1 cellular context compared by ENCODE assay signal in genomic region chr1:7560128-7560527, GRCh38.
TF ChIP-seq lines count a peak whose summit lies in the region.

No MANE protein-coding gene starts in this region.

TF ChIP-seq in H1, 55 proteins besides CTCF, POLR2A, EP300 and RAD21 (continued from another document):
- no peak for TF ChIP-seq CHD7 (IDR thresholded peaks at IDR 0.05; ENCODE audit: insufficient replicate concordance, low read length)
- no peak for TF ChIP-seq JUN (IDR thresholded peaks at IDR 0.05; ENCODE audit: low read depth, low read length)
- TF ChIP-seq KDM4A (IDR thresholded peaks at IDR 0.05; ENCODE audit: low read depth, low read length, severe bottlenecking): no peak
- TF ChIP-seq POLR2AphosphoS5 (IDR thresholded peaks at IDR 0.05; ENCODE audit: low read depth, low read length): no peak
- TF ChIP-seq SAP30 (IDR thresholded peaks at IDR 0.05; ENCODE audit: insufficient read depth, insufficient replicate concordance, low read length): no peak
- TF ChIP-seq BACH1 (IDR thresholded peaks at IDR 0.05; ENCODE audit: low read length): no peak
- TF ChIP-seq GABPA (IDR thresholded peaks at IDR 0.05; ENCODE audit: borderline replicate concordance, insufficient read depth, low read length): no peak
- TF ChIP-seq ZNF274 (IDR thresholded peaks at IDR 0.05; ENCODE audit: borderline replicate concordance, extremely low read depth, low read length): no peak
- no peak for TF ChIP-seq CREB1 (IDR thresholded peaks at IDR 0.05)
